17 cellular contexts compared by ENCODE assay signal in genomic region chr11:89477175-89477574, GRCh38. TPM values are rescaled to one million over a fixed set of nuclear protein-coding genes. Genes with fewer than 3 reads are reported as not detected.
DNase-seq lines count a peak whose midpoint lies in the region; ATAC-seq and TF ChIP-seq lines count a peak whose summit lies in the region.
"Had no signal": no experiment of that assay in that cellular context is flagged by ENCODE, and none has a peak within 500 bp of the region (broad histone marks: within the 10 kb centered on the region; RNA-seq: fewer than 3 reads in every experiment).

No MANE protein-coding gene starts in this region.

- H3K27me3 ChIP-seq in PC-3 (ENCODE audit: low read length): 0 out of 2 replicates have a peak, but pooled peaks cover 4% of the 10 kb centered on the region
- H3K27me3 ChIP-seq: spleen had no signal

- H3K9me3 ChIP-seq in HEK293 (ENCODE audit: control insufficient read depth, insufficient read depth, low read depth, low read length) (no peaks in the 10 kb centered on the region), PC-3 (ENCODE audit: low read length) (no peaks in the 10 kb centered on the region), OCI-LY7 (ENCODE audit: low read length) (no peaks in the 10 kb centered on the region)
- H3K9me3 ChIP-seq: spleen had no signal

- no peak overlapping the region for H3K4me3 Mint-ChIP-seq in endothelial cell (ENCODE audit: unreplicated experiment)
- H3K4me3 Mint-ChIP-seq: activated CD4-positive, alpha-beta T cell treated with anti-CD3 and anti-CD28 coated beads for 36 hours; stimulated activated naive B cell treated with anti-CD40 and anti-IgM and Interleukin-4, amounts not matched to agents 10 μg/mL and 1 μg/mL and 100 μg/mL, for 72 hours had no signal

- peak; percentile 63 for ATAC-seq in PC-3
- ATAC-seq in left colon: peak; percentile 48
- ATAC-seq in GM21360 (IDR thresholded peaks at IDR 0.05; ENCODE audit: unreplicated experiment): no peak
- ATAC-seq: activated CD4-positive, alpha-beta T cell treated with anti-CD3 and anti-CD28 coated beads for 36 hours; stimulated activated naive B cell treated with anti-CD40 and anti-IgM and Interleukin-4, amounts not matched to agents 10 μg/mL and 1 μg/mL and 100 μg/mL, for 72 hours had no signal

- TF ChIP-seq CTCF in 22Rv1 (IDR thresholded peaks at IDR 0.05) (peak; percentile 42), HEK293 (tag by site-specific recombination; IDR thresholded peaks at IDR 0.05) (no peak), PC-3 (conservative IDR thresholded peaks at IDR 0.05; ENCODE audit: low read depth, low read length) (peak; percentile 34; the same call in 1 of the 2 replicates), endothelial cell (IDR thresholded peaks at IDR 0.05; ENCODE audit: unreplicated experiment) (no peak), OCI-LY7 (conservative IDR thresholded peaks at IDR 0.05; ENCODE audit: low read length) (no peak)

- H3K4me2 ChIP-seq in PC-3 (ENCODE audit: low read length) (no peak overlapping the region), OCI-LY7 (ENCODE audit: low read length) (no peak overlapping the region)

- DNase-seq in PC-3 (peak; percentile 41), left colon (peak in 1 of 2 donors; percentile 22), endothelial cell (ENCODE audit: low spot score) (no peak), OCI-LY7 (ENCODE audit: low spot score) (no peak), CD1c-positive myeloid dendritic cell (ENCODE audit: extremely low spot score) (no peak)
- DNase-seq: activated CD4-positive, alpha-beta T cell treated with anti-CD3 and anti-CD28 coated beads for 36 hours; activated CD8-positive, alpha-beta memory T cell treated with anti-CD3 and anti-CD28 coated beads, Interleukin-2, amount 50 U/mL, for 4 hours; activated naive CD4-positive, alpha-beta T cell; glutamatergic neuron; Right ventricle myocardium superior; spleen; stimulated activated naive B cell treated with anti-CD40 and anti-IgM and Interleukin-4, amounts not matched to agents 10 μg/mL and 1 μg/mL and 100 μg/mL, for 72 hours had no signal

- no peaks in the 10 kb centered on the region for H3K4me1 Mint-ChIP-seq in endothelial cell (ENCODE audit: unreplicated experiment)
- H3K4me1 Mint-ChIP-seq: activated CD4-positive, alpha-beta T cell treated with anti-CD3 and anti-CD28 coated beads for 36 hours; stimulated activated naive B cell treated with anti-CD40 and anti-IgM and Interleukin-4, amounts not matched to agents 10 μg/mL and 1 μg/mL and 100 μg/mL, for 72 hours had no signal

- H3K36me3 Mint-ChIP-seq in endothelial cell (ENCODE audit: low read depth, unreplicated experiment): no peaks in the 10 kb centered on the region
- H3K36me3 Mint-ChIP-seq: stimulated activated naive B cell treated with anti-CD40 and anti-IgM and Interleukin-4, amounts not matched to agents 10 μg/mL and 1 μg/mL and 100 μg/mL, for 72 hours had no signal

- POLR2A ChIA-PET in HEK293 (lab: Yijun Ruan, JAX) (no interaction called here), PC-3 (lab: Charles Lee; ENCODE audit: unreplicated experiment) (no interaction called here), OCI-LY7 (lab: Charles Lee) (no interaction called here)

- no peaks in the 10 kb centered on the region for H3K79me2 ChIP-seq in PC-3 (ENCODE audit: low read length)
- H3K79me2 ChIP-seq in OCI-LY7 (ENCODE audit: insufficient read depth, low read depth, low read length): no peaks in the 10 kb centered on the region

- H3K9ac ChIP-seq in PC-3 (ENCODE audit: low read length): no peak overlapping the region

- no peaks in the 10 kb centered on the region for H3K9me3 Mint-ChIP-seq in endothelial cell (ENCODE audit: unreplicated experiment)
- H3K9me3 Mint-ChIP-seq: stimulated activated naive B cell treated with anti-CD40 and anti-IgM and Interleukin-4, amounts not matched to agents 10 μg/mL and 1 μg/mL and 100 μg/mL, for 72 hours had no signal

- H3K36me3 ChIP-seq in HEK293 (ENCODE audit: control insufficient read depth in 2 of 2, insufficient read depth in 1 of 2, low read length in 2 of 2) (no peaks in the 10 kb centered on the region), PC-3 (ENCODE audit: low read depth, low read length) (no peaks in the 10 kb centered on the region), OCI-LY7 (ENCODE audit: insufficient read depth, low read length) (no peaks in the 10 kb centered on the region)
- H3K36me3 ChIP-seq: spleen had no signal

- no peak overlapping the region for H3K27ac ChIP-seq in 22Rv1
- no peak overlapping the region for H3K27ac ChIP-seq in HEK293 (ENCODE audit: extremely low read depth, low read depth, low read length)
- no peak overlapping the region for H3K27ac ChIP-seq in PC-3 (ENCODE audit: low read length)
- no peak overlapping the region for H3K27ac ChIP-seq in OCI-LY7 (ENCODE audit: low read depth, low read length, poor library complexity, severe bottlenecking)
- H3K27ac ChIP-seq: coronary artery, spleen had no signal

- H3F3A ChIP-seq in PC-3 (ENCODE audit: low read length, unreplicated experiment): no peaks in the 10 kb centered on the region

- H3K27ac Mint-ChIP-seq in endothelial cell (ENCODE audit: unreplicated experiment): no peak overlapping the region
- H3K27ac Mint-ChIP-seq: activated CD4-positive, alpha-beta T cell treated with anti-CD3 and anti-CD28 coated beads for 36 hours; stimulated activated naive B cell treated with anti-CD40 and anti-IgM and Interleukin-4, amounts not matched to agents 10 μg/mL and 1 μg/mL and 100 μg/mL, for 72 hours had no signal

- H3K4me1 ChIP-seq in HEK293 (ENCODE audit: control insufficient read depth, insufficient read depth, low read length) (no peaks in the 10 kb centered on the region), PC-3 (ENCODE audit: insufficient read depth, low read length) (no peaks in the 10 kb centered on the region), OCI-LY7 (ENCODE audit: insufficient read depth, low read length, poor library complexity, severe bottlenecking) (no peaks in the 10 kb centered on the region)
- H3K4me1 ChIP-seq: spleen had no signal

- CTCF ChIA-PET in HEK293 (lab: Yijun Ruan, JAX): no interaction called here
- CTCF ChIA-PET in PC-3 (lab: Charles Lee): interaction anchor here (0.6 kb wide), 1 partner anchor 92 kb away, joined by 3 read pairs; no protein-coding TSS in a partner anchor
- CTCF ChIA-PET in OCI-LY7 (lab: Charles Lee; ENCODE audit: unreplicated experiment): no interaction called here

- H3K9me2 ChIP-seq in PC-3 (replicated peaks; ENCODE audit: low read length) (no peaks in the 10 kb centered on the region), OCI-LY7 (ENCODE audit: insufficient read depth, low read length) (no peaks in the 10 kb centered on the region)

- no peak overlapping the region for H3K4me3 ChIP-seq in HEK293 (ENCODE audit: low read depth, low read length)
- no peak overlapping the region for H3K4me3 ChIP-seq in PC-3 (ENCODE audit: low read length)
- H3K4me3 ChIP-seq in OCI-LY7 (ENCODE audit: low read depth, low read length, poor library complexity, severe bottlenecking): no peak overlapping the region
- H3K4me3 ChIP-seq: coronary artery, spleen had no signal

- H2AFZ ChIP-seq in PC-3 (ENCODE audit: low read length) (no peak overlapping the region), OCI-LY7 (ENCODE audit: low read length) (no peak overlapping the region)

- BruUV-seq in PC-3 (replicated peaks; lab: Mats Ljungman, UMichigan): no TSS peak
- BruUV-seq in OCI-LY7 (replicated peaks; lab: Mats Ljungman, UMichigan): no TSS peak

- no peaks in the 10 kb centered on the region for H3K27me3 Mint-ChIP-seq in endothelial cell (ENCODE audit: unreplicated experiment)
- H3K27me3 Mint-ChIP-seq: activated CD4-positive, alpha-beta T cell treated with anti-CD3 and anti-CD28 coated beads for 36 hours; stimulated activated naive B cell treated with anti-CD40 and anti-IgM and Interleukin-4, amounts not matched to agents 10 μg/mL and 1 μg/mL and 100 μg/mL, for 72 hours had no signal

- H4K20me1 ChIP-seq in PC-3 (ENCODE audit: low read length) (no peaks in the 10 kb centered on the region), OCI-LY7 (ENCODE audit: insufficient read depth, low read length) (no peaks in the 10 kb centered on the region)

- intact Hi-C loops in PC-3 (cut with micrococcal nuclease) (loop anchor here (5.0 kb wide), 1 partner anchor 135 kb away; no protein-coding TSS in a partner anchor), left colon (cut with DNase I, micrococcal nuclease) (no loop called here), OCI-LY7 (cut with micrococcal nuclease; ENCODE audit: unreplicated experiment) (no loop called here)

TF ChIP-seq in HEK293, 187 proteins besides CTCF, POLR2A, EP300 and RAD21:
- TF ChIP-seq ZNF830 (tag by site-specific recombination; IDR thresholded peaks at IDR 0.05; ENCODE audit: low read depth) (no peak), ZNF610 (tag by site-specific recombination; IDR thresholded peaks at IDR 0.05; ENCODE audit: borderline replicate concordance) (peak; percentile 94)

RNA-seq across cellular contexts. Expression of gene NOX4, which starts 14.0 kb away (rescaled TPM):
- total RNA-seq in PC-3 (2014; rRNA removed) (not detected in 2 replicates), left colon (under 1 TPM; 0.17 to 0.46 TPM), endothelial cell (ENCODE audit: unreplicated experiment) (11.5 TPM), OCI-LY7 (2022) (not detected in 2 replicates)
- not detected in 2 replicates for total RNA-seq in OCI-LY7 (2014; rRNA removed; shearing (Covaris generic))
- total RNA-seq: activated CD4-positive, alpha-beta T cell treated with anti-CD3 and anti-CD28 coated beads for 36 hours; T-helper 2 cell treated with Interferon-gamma antibody and Interleukin-4, amounts not matched to agents 100 ng/mL and 5 ng/mL, for 36 hours had no signal

Comparison
In these comparisons a context has a peak if more than half of its experiments do, and no peak if none do; other contexts are left out.
1. CTCF ChIP-seq: peak in 22Rv1 (single experiment) and PC-3 (single experiment); none in HEK293 (single experiment), endothelial cell (single experiment) and OCI-LY7 (single experiment).